ENCODE assay signal across 13 cellular contexts in the genomic region with DNA sequence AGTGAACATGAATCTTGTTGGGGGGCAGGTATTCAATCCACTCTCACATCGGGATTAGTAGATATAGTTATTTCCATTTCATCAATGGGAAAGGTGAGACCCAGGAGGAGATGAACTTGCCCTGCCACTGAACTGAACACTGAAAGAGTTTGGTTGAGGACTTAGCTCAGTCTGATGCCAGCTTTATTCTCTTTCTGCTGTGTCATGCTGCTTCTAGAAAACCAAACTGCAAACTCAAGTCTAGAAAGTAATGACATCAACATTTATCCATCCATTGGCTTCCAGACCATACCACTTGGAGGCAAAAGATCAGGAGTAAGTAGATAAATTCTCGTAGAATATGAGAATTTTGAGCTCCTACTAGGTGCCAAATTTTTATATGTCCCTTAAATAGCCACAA.
A peak's percentile ranks its signal among the peaks of the same experiment; 100 is the strongest.
DNase-seq lines count a peak whose midpoint lies in the region; ATAC-seq, FAIRE-seq and TF ChIP-seq lines count a peak whose summit lies in the region.
"Had no signal": no experiment of that assay in that cellular context is flagged by ENCODE, and none has a peak within 500 bp of the region (broad histone marks: within the 10 kb centered on the region; RNA-seq: fewer than 3 reads in every experiment).

No MANE protein-coding gene starts in this region.

- POLR2A ChIA-PET in K562 (lab: Yijun Ruan, JAX), result interaction anchor here (1.0 kb wide), 1 partner anchor 9 kb away, joined by 3 read pairs; no protein-coding TSS in a partner anchor

- H3K36me3 ChIP-seq in K562 (ENCODE audit: control insufficient read depth, insufficient read depth, low read length) (no peaks in the 10 kb centered on the region), vagina (no peaks in the 10 kb centered on the region)
- H3K36me3 ChIP-seq: HAP-1 had no signal

- no peak for FAIRE-seq in K562 (lab: Jason Lieb, UNC)
- FAIRE-seq: H1, HTR-8/SVneo had no signal

- no peak for TF ChIP-seq EP300 in K562 (IDR thresholded peaks at IDR 0.05; ENCODE audit: low read length)

- no peak overlapping the region for H2AFZ ChIP-seq in K562 (ENCODE audit: low read depth, low read length)

- ATAC-seq in K562 (no peak), left colon (peak; percentile 48)

- no peak overlapping the region for H3K9ac ChIP-seq in K562 (ENCODE audit: insufficient read depth in 1 of 2, low read depth in 2 of 2, low read length in 2 of 2)

- TF ChIP-seq CTCF in 22Rv1 (IDR thresholded peaks at IDR 0.05), result no peak
- no peak for TF ChIP-seq CTCF in K562 (IDR thresholded peaks at IDR 0.05 in 2 of 3, conservative IDR thresholded peaks at IDR 0.05 in 1 of 3; ENCODE audit: insufficient read depth in 2 of 3, low read depth in 1 of 3, low read length in 3 of 3)
- TF ChIP-seq CTCF in vagina (IDR thresholded peaks at IDR 0.05), result no peak

- H3K27ac ChIP-seq in 22Rv1 (0 out of 2 replicates have a peak overlapping the region, but pooled peaks have one; percentile 35), K562 (ENCODE audit: extremely low read depth, low read depth, low read length) (no peak overlapping the region), vagina (no peak overlapping the region)

- no peak for DNase-seq in K562 (ENCODE audit: extremely low read depth in 1 of 4, low spot score in 3 of 4)
- DNase-seq in left colon, result no peak
- peak; percentile 6 for DNase-seq in stromal cell of bone marrow (ENCODE audit: low read depth)
- DNase-seq in dermis blood vessel endothelial cell, result no peak
- no peak for DNase-seq in vagina (ENCODE audit: extremely low spot score in 2 of 2)
- no peak for DNase-seq in SIG-M5 treated with dmso at 0.1 percent for 504 hours (lab: John Stamatoyannopoulos, UW; ENCODE audit: unreplicated experiment)
- DNase-seq: C1 segment of cervical spinal cord; CD4-positive, alpha-beta memory T cell; DMS153 had no signal

- TF ChIP-seq RAD21 in K562 (CRISPR knock-in tag; conservative IDR thresholded peaks at IDR 0.05 in 1 of 2, IDR thresholded peaks at IDR 0.05 in 1 of 2), result no peak

- TF ChIP-seq POLR2A in K562 (conservative IDR thresholded peaks at IDR 0.05), result no peak
- TF ChIP-seq POLR2A in vagina (IDR thresholded peaks at IDR 0.05), result no peak

- H3K27me3 ChIP-seq in K562 (ENCODE audit: control insufficient read depth in 2 of 2, insufficient read depth in 2 of 2, low read length in 2 of 2) (peaks cover 0 to 12% of the 10 kb centered on the region in 2 experiments; a peak in 2 of 5 replicates), vagina (no peaks in the 10 kb centered on the region)

- 3% methylated on average over 2 of the region's 2 CpGs for WGBS in K562 (ENCODE audit: insufficient coverage, low coverage, missing lambda C conversion rate)

- H3K4me3 ChIP-seq in K562 (no peak overlapping the region), vagina (no peak overlapping the region)
- H3K4me3 ChIP-seq: HAP-1 had no signal

- no peaks in the 10 kb centered on the region for H4K20me1 ChIP-seq in K562 (replicated peaks; ENCODE audit: control insufficient read depth, insufficient read depth, low read length)

- H3K4me2 ChIP-seq in K562 (ENCODE audit: insufficient read depth, low read length), result no peak overlapping the region

- CTCF ChIA-PET in K562 (lab: Yijun Ruan, JAX; ENCODE audit: low intra/inter-chr PET ratio), result no interaction called here

- no peaks in the 10 kb centered on the region for H3K9me1 ChIP-seq in K562 (ENCODE audit: control insufficient read depth, insufficient read depth, low read length)

- BruUV-seq in K562 (replicated peaks; lab: Mats Ljungman, UMichigan), result no TSS peak

- H3K9me3 ChIP-seq in K562 (replicated peaks; ENCODE audit: control insufficient read depth, insufficient read depth, low read depth, low read length) (no peaks in the 10 kb centered on the region), vagina (no peaks in the 10 kb centered on the region)
- H3K9me3 ChIP-seq: HAP-1 had no signal

- no peaks in the 10 kb centered on the region for H3K79me2 ChIP-seq in K562 (ENCODE audit: control insufficient read depth, insufficient read depth, low read length)

- in situ Hi-C loops in K562 (cut with MboI), result no loop called here

- no peaks in the 10 kb centered on the region for H3K4me1 ChIP-seq in K562 (replicated peaks in 1 of 2; ENCODE audit: control insufficient read depth in 2 of 2, insufficient read depth in 2 of 2, low read length in 2 of 2)
- H3K4me1 ChIP-seq in vagina, result no peaks in the 10 kb centered on the region
- H3K4me1 ChIP-seq: HAP-1 had no signal

- intact Hi-C loops in K562 (cut with micrococcal nuclease) (no loop called here), left colon (cut with DNase I, micrococcal nuclease) (no loop called here), vagina (cut with DNase I) (no loop called here)

TF ChIP-seq in K562, 482 proteins besides CTCF, POLR2A, EP300 and RAD21:
- TF ChIP-seq ZNF121 (CRISPR knock-in tag; conservative IDR thresholded peaks at IDR 0.05) (no peak), ETV6 (IDR thresholded peaks at IDR 0.05; ENCODE audit: borderline replicate concordance in 1 of 2, low read depth in 2 of 2, low read length in 1 of 2) (no peak), ETV6 (CRISPR knock-in tag; IDR thresholded peaks at IDR 0.05; ENCODE audit: borderline replicate concordance) (no peak), MAFF (IDR thresholded peaks at IDR 0.05; ENCODE audit: low read length) (peak; percentile 17; the same call in 1 of the 2 replicates), ZNF316 (IDR thresholded peaks at IDR 0.05) (peak; percentile 67), MAFK (IDR thresholded peaks at IDR 0.05; ENCODE audit: low read length) (peak; percentile 22; the same call in 1 of the 2 replicates), FOS (IDR thresholded peaks at IDR 0.05; ENCODE audit: extremely low read depth, insufficient read length) (no peak), PTRF (tag; IDR thresholded peaks at IDR 0.05) (no peak), CC2D1A (IDR thresholded peaks at IDR 0.05) (no peak), IRF2 (CRISPR knock-in tag; IDR thresholded peaks at IDR 0.05) (no peak), NFE2 (IDR thresholded peaks at IDR 0.05; ENCODE audit: low read depth) (peak; percentile 68), POLR3A (IDR thresholded peaks at IDR 0.05; ENCODE audit: borderline replicate concordance, extremely low read depth, insufficient read depth, insufficient read length) (no peak), HDAC2 (IDR thresholded peaks at IDR 0.05) (no peak), NR1H2 (CRISPR knock-in tag; IDR thresholded peaks at IDR 0.05) (no peak), MAFG (tag; conservative IDR thresholded peaks at IDR 0.05) (peak; percentile 63), SREBF1 (IDR thresholded peaks at IDR 0.05; ENCODE audit: borderline replicate concordance, low read depth, low read length) (no peak), C11orf30 (IDR thresholded peaks at IDR 0.05; ENCODE audit: low read depth) (peak; percentile 43), DMBX1 (CRISPR knock-in tag; IDR thresholded peaks at IDR 0.05; ENCODE audit: borderline replicate concordance) (no peak), BMI1 (IDR thresholded peaks at IDR 0.05; ENCODE audit: low read length) (no peak), NFE2L1 (tag; IDR thresholded peaks at IDR 0.05; ENCODE audit: borderline replicate concordance, low read depth) (peak; percentile 67), RBM39 (optimal IDR thresholded peaks at IDR 0.05; ENCODE audit: low read depth, low read length) (no peak), NR2C2 (CRISPR knock-in tag; IDR thresholded peaks at IDR 0.05) (no peak), NR2C2 (tag; IDR thresholded peaks at IDR 0.05) (no peak)
- TF ChIP-seq, protein P1, sequence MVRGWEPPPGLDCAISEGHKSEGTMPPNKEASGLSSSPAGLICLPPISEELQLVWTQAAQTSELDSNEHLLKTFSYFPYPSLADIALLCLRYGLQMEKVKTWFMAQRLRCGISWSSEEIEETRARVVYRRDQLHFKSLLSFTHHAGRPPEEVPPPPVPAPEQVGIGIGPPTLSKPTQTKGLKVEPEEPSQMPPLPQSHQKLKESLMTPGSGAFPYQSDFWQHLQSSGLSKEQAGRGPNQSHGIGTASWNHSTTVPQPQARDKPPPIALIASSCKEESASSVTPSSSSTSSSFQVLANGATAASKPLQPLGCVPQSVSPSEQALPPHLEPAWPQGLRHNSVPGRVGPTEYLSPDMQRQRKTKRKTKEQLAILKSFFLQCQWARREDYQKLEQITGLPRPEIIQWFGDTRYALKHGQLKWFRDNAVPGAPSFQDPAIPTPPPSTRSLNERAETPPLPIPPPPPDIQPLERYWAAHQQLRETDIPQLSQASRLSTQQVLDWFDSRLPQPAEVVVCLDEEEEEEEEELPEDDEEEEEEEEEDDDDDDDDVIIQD (CRISPR knock-in tag; IDR thresholded peaks at IDR 0.05), result no peak
